In genomic region chr11:20451568-20451967, GRCh38 we compare ENCODE assay signal across 21 cellular contexts.
DNase-seq lines count a peak whose midpoint lies in the region; TF ChIP-seq lines count a peak whose summit lies in the region.
"Had no signal": no experiment of that assay in that cellular context is flagged by ENCODE, and none has a peak within 500 bp of the region (broad histone marks: within the 10 kb centered on the region; RNA-seq: fewer than 3 reads in every experiment).

No MANE protein-coding gene starts in this region.

- H3K4me3 ChIP-seq in GM23248 (no peak overlapping the region), fibroblast of pulmonary artery (replicated peaks; ENCODE audit: low read depth, low read length) (no peak overlapping the region)
- H3K4me3 ChIP-seq: gastrocnemius medialis had no signal

- no peaks in the 10 kb centered on the region for H3F3A ChIP-seq in GM23248 (ENCODE audit: insufficient read depth)

- no peak overlapping the region for H3K4me2 ChIP-seq in GM23248 (ENCODE audit: unreplicated experiment)

- DNase-seq in DMS 273 (lab: John Stamatoyannopoulos, UW; ENCODE audit: unreplicated experiment) = peak; percentile 40
- DNase-seq in DMS 273 treated with DMSO at 0.1 percent for 48 hours (lab: John Stamatoyannopoulos, UW) = no peak
- DNase-seq in GM23248 = peak; percentile 37
- peak; percentile 38 for DNase-seq in RWPE1 (ENCODE audit: low spot score)
- peak; percentile 8 for DNase-seq in fibroblast of pulmonary artery (ENCODE audit: low read depth)
- DNase-seq in NCI-H526 treated with DMSO at 0.1 percent for 48 hours (lab: John Stamatoyannopoulos, UW) = no peak
- no peak for DNase-seq in DMS53 treated with DMSO at 0.1 percent for 48 hours (lab: John Stamatoyannopoulos, UW; ENCODE audit: unreplicated experiment)
- DNase-seq in SHP77 treated with DMSO at 0.1 percent for 48 hours (lab: John Stamatoyannopoulos, UW) = no peak
- DNase-seq: activated CD4-positive, alpha-beta T cell treated with anti-CD3 and anti-CD28 coated beads, Interleukin-2, amount 10 ng/mL, durations not matched to agents 24 days and 14 days; activated CD8-positive, alpha-beta memory T cell treated with anti-CD3 and anti-CD28 coated beads, Interleukin-2, amount 50 U/mL, for 48 hours; activated gamma-delta T cell; aorta; CD4-positive, alpha-beta memory T cell; effector memory CD8-positive, alpha-beta T cell; gastrocnemius medialis; GOT3; left colon; NCI-H1092 treated with DMSO at 0.1 percent for 48 hours; NCI-H526; SW 1271 had no signal

- no peaks in the 10 kb centered on the region for H3K9me2 ChIP-seq in GM23248 (ENCODE audit: insufficient read depth)

- in situ Hi-C loops in GM23248 (cut with MboI) = no loop called here

- H3K27ac ChIP-seq in GM23248 = no peak overlapping the region
- no peak overlapping the region for H3K27ac ChIP-seq in RWPE1
- H3K27ac ChIP-seq: 22Rv1, gastrocnemius medialis had no signal

- CTCF ChIA-PET in RWPE1 (lab: Yijun Ruan, JAX) = no interaction called here

- H3K36me3 ChIP-seq in GM23248 (ENCODE audit: low read depth) = no peaks in the 10 kb centered on the region
- H3K36me3 ChIP-seq: gastrocnemius medialis had no signal

- no peak for TF ChIP-seq CTCF in RWPE1 (conservative IDR thresholded peaks at IDR 0.05; ENCODE audit: low read depth)
- no peak for TF ChIP-seq CTCF in fibroblast of pulmonary artery (IDR thresholded peaks at IDR 0.05; ENCODE audit: low read length, missing control alignments)

- H3K27me3 ChIP-seq in GM23248 (replicated peaks; ENCODE audit: insufficient read depth) = no peaks in the 10 kb centered on the region
- H3K27me3 ChIP-seq: gastrocnemius medialis had no signal

- H3K9ac ChIP-seq in GM23248 = no peak overlapping the region

- H3K9me3 ChIP-seq in GM23248 (ENCODE audit: low read depth) = no peaks in the 10 kb centered on the region
- H3K9me3 ChIP-seq: gastrocnemius medialis had no signal

- no peaks in the 10 kb centered on the region for H3K79me2 ChIP-seq in GM23248 (ENCODE audit: insufficient read depth)

- WGBS in GM23248 (ENCODE audit: low coverage in 1 of 2, low lambda C conversion rate in 2 of 2, missing lambda C conversion rate in 2 of 2), 2 experiments = 15 to 21% methylated on average over 2 of the region's 2 CpGs

- peak overlapping the region; percentile 21; the same call in 1 of the 2 replicates for H2AFZ ChIP-seq in GM23248

- POLR2A ChIA-PET in RWPE1 (lab: Yijun Ruan, JAX; ENCODE audit: low non-redundant PET) = no interaction called here

- H3K4me1 ChIP-seq in GM23248 (ENCODE audit: insufficient read depth) = no peaks in the 10 kb centered on the region; the same call in 1 of the 2 replicates
- H3K4me1 ChIP-seq: gastrocnemius medialis had no signal

- H4K20me1 ChIP-seq in GM23248 (ENCODE audit: insufficient read depth) = no peaks in the 10 kb centered on the region

Comparison
In these comparisons a context has a peak if more than half of its experiments do, and no peak if none do; other contexts are left out.
1. DNase-seq: peak in DMS 273 (single experiment), GM23248 (single experiment), RWPE1 (single experiment) and fibroblast of pulmonary artery (single experiment); none in DMS 273 treated with DMSO at 0.1 percent for 48 hours (single experiment), NCI-H526 treated with DMSO at 0.1 percent for 48 hours (single experiment), DMS53 treated with DMSO at 0.1 percent for 48 hours (single experiment) and SHP77 treated with DMSO at 0.1 percent for 48 hours (single experiment).